ENCODE assay signal across 8 cellular contexts in the genomic region with DNA sequence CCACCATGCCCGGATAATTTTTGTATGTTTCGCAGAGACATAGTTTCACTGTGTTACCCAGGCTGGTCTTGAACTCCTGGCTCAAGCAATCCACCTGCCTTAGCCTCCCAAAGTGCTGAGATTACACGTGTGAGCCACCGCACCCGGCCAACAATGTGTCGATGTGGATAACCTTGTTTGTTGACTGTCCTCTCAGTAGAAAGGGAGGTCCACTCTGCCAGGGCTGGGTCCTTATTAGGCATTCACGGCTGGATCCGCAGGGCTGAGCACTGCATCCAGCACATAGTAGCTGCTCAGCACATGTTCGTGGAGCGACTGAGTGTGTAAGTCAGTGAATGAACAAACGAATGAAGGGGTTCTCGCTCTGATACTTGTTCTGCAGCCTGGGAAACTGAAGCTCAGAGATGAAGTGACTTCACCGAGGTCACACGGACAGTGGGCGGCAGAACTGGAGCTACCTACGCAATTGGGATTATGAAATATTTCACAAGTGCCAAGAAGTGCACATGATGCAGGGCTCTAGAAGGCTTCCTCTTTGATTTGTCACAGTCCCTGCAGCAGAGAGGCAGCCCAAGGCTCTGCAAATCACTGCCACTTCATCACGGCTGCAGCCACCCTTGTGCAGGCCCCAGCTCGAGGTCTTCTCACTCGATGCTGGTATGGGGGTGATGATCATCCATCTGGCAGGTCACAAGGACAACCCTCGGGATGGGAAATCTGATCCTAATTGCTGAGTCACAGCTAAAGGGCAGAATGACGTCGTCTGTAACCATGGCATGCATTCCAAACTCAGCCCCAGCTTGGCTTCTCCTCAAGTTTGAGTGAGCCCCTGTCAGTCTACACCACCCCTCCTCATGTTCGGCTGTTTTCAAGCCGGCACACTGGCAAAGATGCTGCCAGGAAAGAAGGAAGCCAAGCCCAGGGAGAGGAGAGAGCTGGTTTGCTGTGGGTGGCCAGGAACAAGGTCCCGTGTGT. TPM values are rescaled to one million over a fixed set of nuclear protein-coding genes. Genes with fewer than 3 reads are reported as not detected.
A peak's percentile ranks its signal among the peaks of the same experiment; 100 is the strongest.
DNase-seq lines count a peak whose midpoint lies in the region; ATAC-seq, FAIRE-seq and TF ChIP-seq lines count a peak whose summit lies in the region.

No MANE protein-coding gene starts in this region.

- no peak overlapping the region for H3K27ac ChIP-seq in K562 (ENCODE audit: extremely low read depth, low read depth, low read length)

- no peaks in the 10 kb centered on the region for H3K36me3 ChIP-seq in K562 (ENCODE audit: control insufficient read depth, insufficient read depth, low read length)

- H2AFZ ChIP-seq in K562 (ENCODE audit: low read depth, low read length) = no peak overlapping the region

- peak; percentile 3 for TF ChIP-seq EP300 in K562 (IDR thresholded peaks at IDR 0.05; ENCODE audit: low read length)

- CTCF ChIA-PET in K562 (lab: Yijun Ruan, JAX; ENCODE audit: low intra/inter-chr PET ratio) = interaction anchor here (1.4 to 3.1 kb wide), 2 partner anchors 108 to 232 kb away, joined by 6 to 20 read pairs; no protein-coding TSS in a partner anchor

- no peak overlapping the region for H3K4me2 ChIP-seq in K562 (ENCODE audit: insufficient read depth, low read length)

- no peak for TF ChIP-seq RAD21 in K562 (CRISPR knock-in tag; conservative IDR thresholded peaks at IDR 0.05 in 1 of 2, IDR thresholded peaks at IDR 0.05 in 1 of 2)

- no peaks in the 10 kb centered on the region for H3K79me2 ChIP-seq in K562 (ENCODE audit: control insufficient read depth, insufficient read depth, low read length)

- POLR2A ChIA-PET in K562 (lab: Yijun Ruan, JAX) = interaction anchor here (1.0 kb wide), 1 partner anchor 9 kb away, joined by 4 read pairs; no protein-coding TSS in a partner anchor

- no peaks in the 10 kb centered on the region for H3K9me3 ChIP-seq in K562 (replicated peaks; ENCODE audit: control insufficient read depth, insufficient read depth, low read depth, low read length)

- FAIRE-seq in K562 (lab: Jason Lieb, UNC) = no peak

- peak overlapping the region in 1 of 2 experiments; percentile 17; a peak in 2 of 4 replicates for H3K9ac ChIP-seq in K562 (ENCODE audit: insufficient read depth in 1 of 2, low read depth in 2 of 2, low read length in 2 of 2)

- H3K9me1 ChIP-seq in K562 (ENCODE audit: control insufficient read depth, insufficient read depth, low read length) = no peaks in the 10 kb centered on the region

- no TSS peak for BruUV-seq in K562 (replicated peaks; lab: Mats Ljungman, UMichigan)

- DNase-seq in EL (peak; percentile 99), NCI-H226 (peak; percentile 88), K562 (ENCODE audit: extremely low read depth in 1 of 4, low spot score in 3 of 4) (peak in 3 of 4 experiments; percentile 10 to 23 (median 22)), hippocampal formation (lab: John Stamatoyannopoulos, UW) (peak; percentile 41 to 78), retina (peak; percentile 39), iPS-NIHi7 (ENCODE audit: extremely low spot score) (no peak)
- no peak for DNase-seq in activated CD4-positive, alpha-beta T cell treated with anti-CD3 and anti-CD28 coated beads, Interleukin-2, amount 50 U/mL, for 1 hour
- no peak for DNase-seq in activated CD4-positive, alpha-beta T cell treated with anti-CD3 and anti-CD28 coated beads for 1 hour

- H4K20me1 ChIP-seq in K562 (replicated peaks; ENCODE audit: control insufficient read depth, insufficient read depth, low read length) = 0 out of 2 replicates have a peak, but pooled peaks cover 6% of the 10 kb centered on the region

- 9% methylated on average over 25 of the region's 25 CpGs for WGBS in K562 (ENCODE audit: insufficient coverage, low coverage, missing lambda C conversion rate)

- ATAC-seq in K562 = peak; percentile 46

- in situ Hi-C loops in K562 (cut with MboI) = no loop called here

- peaks cover 0 to 10% of the 10 kb centered on the region in 2 experiments; a peak in 3 of 5 replicates for H3K4me1 ChIP-seq in K562 (replicated peaks in 1 of 2; ENCODE audit: control insufficient read depth in 2 of 2, insufficient read depth in 2 of 2, low read length in 2 of 2)

- H3K4me3 ChIP-seq in K562 = no peak overlapping the region

- intact Hi-C loops in K562 (cut with micrococcal nuclease) = no loop called here

- TF ChIP-seq POLR2A in K562 (conservative IDR thresholded peaks at IDR 0.05) = no peak

- peaks cover 6 to 45% of the 10 kb centered on the region in 2 experiments; a peak in 4 of 5 replicates for H3K27me3 ChIP-seq in K562 (ENCODE audit: control insufficient read depth in 2 of 2, insufficient read depth in 2 of 2, low read length in 2 of 2)

- TF ChIP-seq CTCF in K562 (IDR thresholded peaks at IDR 0.05 in 2 of 3, conservative IDR thresholded peaks at IDR 0.05 in 1 of 3; ENCODE audit: insufficient read depth in 2 of 3, low read depth in 1 of 3, low read length in 3 of 3) = no peak

TF ChIP-seq in K562, 482 proteins besides CTCF, POLR2A, EP300 and RAD21 (continues in another document):
- TF ChIP-seq NR2C2 (CRISPR knock-in tag; IDR thresholded peaks at IDR 0.05) (no peak), NR2C2 (tag; IDR thresholded peaks at IDR 0.05) (peak; percentile 47; the same call in 1 of the 2 replicates)

RNA-seq across cellular contexts. Expression of a gene that starts 28.0 kb away (rescaled TPM):
- 0.81 and 2.2 TPM in 2 replicates for total RNA-seq in K562 (2011; cell fraction: chromatin; rRNA removed; ENCODE audit: low replicate concordance)
- total RNA-seq in K562 (2011; cell fraction: nucleolus; rRNA removed) = 1.7 and 2.0 TPM in 2 replicates
- 1.8 and 2.4 TPM in 2 replicates for total RNA-seq in K562 (2011; cell fraction: nucleoplasm; rRNA removed)
- total RNA-seq in K562 (2014; rRNA removed) (1.4 and 2.4 TPM in 2 replicates), K562 (2014; rRNA removed; fragmentation: Illumina TruSeq; extraction: Trizol) (1.5 and 1.6 TPM in 2 replicates), K562 (2015; rRNA removed; fragmentation: Illumina TruSeq; extraction: Trizol) (2.8 and 3.0 TPM in 2 replicates), K562 (2021) (2.0 and 2.9 TPM in 2 replicates)
- polyA plus RNA-seq in K562 (2011; rRNA removed) (2.2 and 2.3 TPM in 2 replicates), K562 (2014; fragmentation: Illumina TruSeq; extraction: Trizol) (1.9 and 2.6 TPM in 2 replicates), K562 (2014; fragmentation: Nextera tagmentation; extraction: Ambion mirVana) (under 1 TPM; 0.07 to 0.22 TPM), K562 (2014; rRNA removed) (1.9 and 2.5 TPM in 2 replicates)
- polyA plus RNA-seq in K562 (2011; cell fraction: cytosol; rRNA removed) = 2.3 and 2.9 TPM in 2 replicates
- 1.2 and 2.1 TPM in 2 replicates for polyA plus RNA-seq in K562 (2011; cell fraction: nucleus; rRNA removed)
- 3.0 and 3.7 TPM in 2 replicates for polyA plus RNA-seq in K562 (2012)
- polyA minus RNA-seq in K562 (2011; rRNA and poly(A)+ RNA removed) = 1.4 TPM in 2 replicates
- 0.67 and 1.7 TPM in 2 replicates for polyA minus RNA-seq in K562 (2011; cell fraction: cytosol; rRNA and poly(A)+ RNA removed)
- 0.94 and 2.0 TPM in 2 replicates for polyA minus RNA-seq in K562 (2011; cell fraction: nucleus; rRNA and poly(A)+ RNA removed)

RNA-seq across cellular contexts. Expression of a gene that starts 53.5 kb away (rescaled TPM):
- 1.8 and 3.5 TPM in 2 replicates for total RNA-seq in K562 (2011; cell fraction: chromatin; rRNA removed; ENCODE audit: low replicate concordance)
- total RNA-seq in K562 (2011; cell fraction: nucleolus; rRNA removed) = 1.3 and 2.8 TPM in 2 replicates
- total RNA-seq in K562 (2011; cell fraction: nucleoplasm; rRNA removed) = 1.2 and 3.2 TPM in 2 replicates
- total RNA-seq in K562 (2014; rRNA removed) (4.1 and 6.2 TPM in 2 replicates), K562 (2014; rRNA removed; fragmentation: Illumina TruSeq; extraction: Trizol) (7.5 and 10.0 TPM in 2 replicates), K562 (2015; rRNA removed; fragmentation: Illumina TruSeq; extraction: Trizol) (11.1 and 11.9 TPM in 2 replicates), K562 (2021) (10.8 and 13.9 TPM in 2 replicates)
- polyA plus RNA-seq in K562 (2011; rRNA removed) (4.4 and 7.8 TPM in 2 replicates), K562 (2014; fragmentation: Illumina TruSeq; extraction: Trizol) (14.1 and 14.8 TPM in 2 replicates), K562 (2014; fragmentation: Nextera tagmentation; extraction: Ambion mirVana) (10 to 100 TPM; 14.9 to 17.8 TPM), K562 (2014; rRNA removed) (4.9 and 6.8 TPM in 2 replicates)
- polyA plus RNA-seq in K562 (2011; cell fraction: cytosol; rRNA removed) = 15.6 and 16.4 TPM in 2 replicates
- polyA plus RNA-seq in K562 (2011; cell fraction: nucleus; rRNA removed) = 4.4 and 4.7 TPM in 2 replicates
- 14.5 and 40.7 TPM in 2 replicates for polyA plus RNA-seq in K562 (2012)
- 2.9 and 3.1 TPM in 2 replicates for polyA minus RNA-seq in K562 (2011; rRNA and poly(A)+ RNA removed)
- polyA minus RNA-seq in K562 (2011; cell fraction: cytosol; rRNA and poly(A)+ RNA removed) = 2.1 and 4.6 TPM in 2 replicates
- 1.2 and 2.2 TPM in 2 replicates for polyA minus RNA-seq in K562 (2011; cell fraction: nucleus; rRNA and poly(A)+ RNA removed)

Comparison
In these comparisons a context has a peak if more than half of its experiments do, and no peak if none do; other contexts are left out.
1. DNase-seq: peak in EL (single experiment), NCI-H226 (single experiment), K562 (3 of 4), hippocampal formation (2 of 2) and retina (single experiment); none in activated CD4-positive, alpha-beta T cell treated with anti-CD3 and anti-CD28 coated beads, Interleukin-2, amount 50 U/mL, for 1 hour (single experiment), activated CD4-positive, alpha-beta T cell treated with anti-CD3 and anti-CD28 coated beads for 1 hour (single experiment) and iPS-NIHi7 (single experiment).